ENCODE assay signal across 17 cellular contexts in the genomic region with DNA sequence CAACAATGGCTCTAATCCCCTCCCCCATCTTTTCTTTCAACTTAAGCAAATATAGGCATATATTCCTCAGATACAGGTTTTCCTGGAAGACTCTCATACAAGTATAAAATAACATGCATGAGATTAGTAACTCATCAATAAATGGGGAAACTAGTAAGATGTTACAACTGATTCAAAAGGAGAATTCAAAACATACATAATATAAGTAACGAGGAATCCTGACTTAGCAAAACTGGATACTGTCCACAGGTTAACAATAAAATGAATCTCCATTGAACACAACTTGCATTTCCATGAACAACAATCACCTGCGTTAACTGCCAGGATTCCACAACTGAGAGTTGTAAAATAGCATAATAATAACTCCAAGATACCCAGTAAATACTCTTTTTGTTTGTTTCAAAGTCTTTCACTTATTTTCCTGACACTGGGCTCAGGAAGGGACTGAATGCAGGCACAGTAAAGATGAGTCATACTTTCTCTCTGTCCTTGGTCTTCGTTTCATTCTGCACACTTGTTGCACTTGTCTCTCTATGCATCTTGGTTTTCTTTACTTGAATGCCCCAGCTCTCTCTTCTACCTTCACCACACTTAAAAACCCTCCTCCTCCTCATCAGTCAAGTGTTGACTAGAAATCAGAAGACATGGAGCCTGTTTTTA. TPM values are rescaled to one million over a fixed set of nuclear protein-coding genes. Genes with fewer than 3 reads are reported as not detected.
DNase-seq lines count a peak whose midpoint lies in the region; ATAC-seq, FAIRE-seq and TF ChIP-seq lines count a peak whose summit lies in the region.
"Had no signal": no experiment of that assay in that cellular context is flagged by ENCODE, and none has a peak within 500 bp of the region (broad histone marks: within the 10 kb centered on the region; RNA-seq: fewer than 3 reads in every experiment).

No MANE protein-coding gene starts in this region.

- H3K27me3 ChIP-seq in PC-9 (ENCODE audit: insufficient read depth, low read depth) = no peaks in the 10 kb centered on the region
- H3K27me3 ChIP-seq: Peyer's patch, sigmoid colon had no signal

- 76% methylated on average over 3 of the region's 3 CpGs for WGBS in A549 (ENCODE audit: missing lambda C conversion rate)

- peaks cover 16% of the 10 kb centered on the region for H3K79me2 ChIP-seq in PC-9 (ENCODE audit: low read depth)

- H2AFZ ChIP-seq in PC-9 = no peak overlapping the region

- no peak for TF ChIP-seq POLR2A in A549 (IDR thresholded peaks at IDR 0.05; ENCODE audit: low read length)

- H3K4me1 ChIP-seq in A549 = no peaks in the 10 kb centered on the region
- peaks cover 20% of the 10 kb centered on the region for H3K4me1 ChIP-seq in PC-9 (replicated peaks; ENCODE audit: insufficient read depth)
- H3K4me1 ChIP-seq: Peyer's patch, sigmoid colon had no signal

- H3K36me3 ChIP-seq in PC-9 (ENCODE audit: low read depth) = 0 out of 2 replicates have a peak, but pooled peaks cover 4% of the 10 kb centered on the region
- H3K36me3 ChIP-seq: Peyer's patch had no signal

- POLR2A ChIA-PET in A549 (lab: Yijun Ruan, JAX) (no interaction called here), PC-9 (lab: Charles Lee; ENCODE audit: unreplicated experiment) (no interaction called here)

- H4K20me1 ChIP-seq in PC-9 (ENCODE audit: insufficient read depth) = no peaks in the 10 kb centered on the region

- no peak overlapping the region for H3K4me2 ChIP-seq in A549
- H3K4me2 ChIP-seq in PC-9 = no peak overlapping the region

- H3K4me3 ChIP-seq in A549 = no peak overlapping the region
- no peak overlapping the region for H3K4me3 ChIP-seq in PC-9
- H3K4me3 ChIP-seq: Peyer's patch, sigmoid colon had no signal

- intact Hi-C loops in PC-9 (cut with micrococcal nuclease; ENCODE audit: unreplicated experiment) = no loop called here

- CTCF ChIA-PET in A549 (lab: Yijun Ruan, JAX) = interaction anchor here (0.9 to 3.6 kb wide), 4 partner anchors 9 to 322 kb away, joined by 3 to 13 read pairs (median 4); no protein-coding TSS in a partner anchor
- CTCF ChIA-PET in PC-9 (lab: Charles Lee) = no interaction called here

- H3K9me2 ChIP-seq in PC-9 (ENCODE audit: insufficient read depth) = no peaks in the 10 kb centered on the region; the same call in 1 of the 2 replicates

- no peak for TF ChIP-seq EP300 in A549 (IDR thresholded peaks at IDR 0.05)

- no TSS peak for BruUV-seq in PC-9 (replicated peaks; lab: Mats Ljungman, UMichigan)

- H3K27ac ChIP-seq in A549 = no peak overlapping the region
- H3K27ac ChIP-seq in PC-9 = no peak overlapping the region
- H3K27ac ChIP-seq: Peyer's patch, sigmoid colon had no signal

- no peak for FAIRE-seq in A549 (lab: Jason Lieb, UNC)
- peak; percentile 26 for FAIRE-seq in GM19239 (lab: Jason Lieb, UNC)
- FAIRE-seq: A204.1 had no signal

- TF ChIP-seq CTCF in A549 (IDR thresholded peaks at IDR 0.05) = no peak
- no peak for TF ChIP-seq CTCF in PC-9 (conservative IDR thresholded peaks at IDR 0.05)

- ATAC-seq in A549 (no peak), HG02852 (IDR thresholded peaks at IDR 0.05; ENCODE audit: unreplicated experiment) (peak; percentile 59)

- peaks cover 17% of the 10 kb centered on the region for H3F3A ChIP-seq in PC-9 (ENCODE audit: insufficient read depth, low read depth)

- TF ChIP-seq RAD21 in A549 (conservative IDR thresholded peaks at IDR 0.05 in 1 of 2, IDR thresholded peaks at IDR 0.05 in 1 of 2) = no peak

- H3K9me3 ChIP-seq in A549 = no peaks in the 10 kb centered on the region
- H3K9me3 ChIP-seq in PC-9 (ENCODE audit: insufficient read depth, low read depth) = no peaks in the 10 kb centered on the region
- H3K9me3 ChIP-seq: Peyer's patch, sigmoid colon had no signal

- DNase-seq in A549 (ENCODE audit: low read depth in 1 of 2, low spot score in 1 of 2) (no peak), GM19239 (ENCODE audit: insufficient read length, low spot score) (no peak), RPMI7951 (ENCODE audit: low read depth) (peak; percentile 28), PC-9 (no peak), C1 segment of cervical spinal cord (lab: John Stamatoyannopoulos, UW) (no peak), kidney glomerular epithelial cell (lab: John Stamatoyannopoulos, UW) (no peak), retina (no peak)
- DNase-seq: activated T-cell treated with anti-CD3 and anti-CD28 coated beads, Interleukin-2, amount 50 U/mL, for 24 hours; DMS79; NCI-H1092; NCI-H774; Peyer's patch; sigmoid colon; stimulated activated CD4-positive, alpha-beta T cell treated with anti-CD3 and anti-CD28 coated beads, Interleukin-1b, Interleukin-23, amount 100 ng/mL, for 48 hours; SW 1271 had no signal

TF ChIP-seq in A549, 52 proteins besides CTCF, POLR2A, EP300 and RAD21:
- TF ChIP-seq FOSL2 (IDR thresholded peaks at IDR 0.05) (no peak), FOSL2 (CRISPR knock-in tag; IDR thresholded peaks at IDR 0.05) (peak; percentile 59), RNF2 (IDR thresholded peaks at IDR 0.05; ENCODE audit: borderline replicate concordance, low read depth) (no peak)

RNA-seq across cellular contexts. Expression of a gene that starts 8.1 kb away (rescaled TPM):
- 35.1 and 55.6 TPM in 2 replicates for polyA plus RNA-seq in A549 (2011; rRNA removed)
- polyA plus RNA-seq in A549 (2012; cell fraction: cytosol; rRNA removed) = 14.2 and 19.1 TPM in 2 replicates
- polyA plus RNA-seq in A549 (2012; cell fraction: nucleus; rRNA removed) = 5.3 and 9.0 TPM in 2 replicates
- polyA plus RNA-seq in A549 (2017; fragmentation: RNase III; extraction: RNeasy Plus Mini Kit Qiagen cat#74134 plus additional on column Dnase treatment) = 36.1 to 42.4 TPM (median 38.6 TPM) in 3 replicates
- 5.2 and 6.3 TPM in 2 replicates for polyA minus RNA-seq in A549 (2011; rRNA and poly(A)+ RNA removed)
- total RNA-seq in RPMI7951 (2014; rRNA removed; shearing (Covaris generic)) = 40.3 and 48.1 TPM in 2 replicates
- 34.1 and 41.0 TPM in 2 replicates for total RNA-seq in PC-9 (2021)

RNA-seq across cellular contexts. Expression of a gene that starts 8.4 kb away (rescaled TPM):
- polyA plus RNA-seq in A549 (2011; rRNA removed) (51.4 and 87.4 TPM in 2 replicates), A549 (2017; fragmentation: RNase III; extraction: RNeasy Plus Mini Kit Qiagen cat#74134 plus additional on column Dnase treatment) (45.8 to 46.5 TPM (median 46.1 TPM) in 3 replicates)
- 20.3 and 22.1 TPM in 2 replicates for polyA plus RNA-seq in A549 (2012; cell fraction: cytosol; rRNA removed)
- 10.4 and 14.6 TPM in 2 replicates for polyA plus RNA-seq in A549 (2012; cell fraction: nucleus; rRNA removed)
- polyA minus RNA-seq in A549 (2011; rRNA and poly(A)+ RNA removed) = 31.0 and 39.8 TPM in 2 replicates
- total RNA-seq in RPMI7951 (2014; rRNA removed; shearing (Covaris generic)) = 39.2 and 41.0 TPM in 2 replicates
- total RNA-seq in PC-9 (2021) = 44.7 and 47.0 TPM in 2 replicates
